ENCODE assay signal across 9 cellular contexts in the genomic region with DNA sequence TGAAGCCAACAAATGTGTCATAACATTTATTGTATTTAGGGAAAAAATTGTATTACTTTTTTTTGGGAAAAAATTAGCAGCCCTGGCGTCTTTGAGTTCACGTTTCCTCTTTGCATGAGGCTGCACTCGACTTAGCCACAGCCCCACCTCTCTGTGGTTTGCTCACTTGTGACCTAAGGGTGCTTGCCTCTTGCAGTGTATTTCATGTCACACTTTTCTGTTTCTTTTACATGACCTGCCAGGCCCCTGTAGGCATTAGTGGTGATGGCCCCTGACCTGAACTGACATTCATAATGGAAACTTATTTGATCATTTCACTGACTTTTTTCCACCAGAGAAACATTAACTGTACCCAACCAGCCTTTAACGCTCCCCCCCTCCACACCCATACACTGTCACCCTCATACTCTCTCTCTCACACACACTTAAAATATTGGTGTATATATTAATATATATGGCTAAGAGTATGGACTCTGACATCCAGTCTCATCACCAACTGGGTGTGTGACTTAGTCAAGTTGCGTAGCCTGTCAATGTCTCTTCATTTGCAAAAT.
DNase-seq lines count a peak whose midpoint lies in the region; ATAC-seq, FAIRE-seq and TF ChIP-seq lines count a peak whose summit lies in the region.
"Had no signal": no experiment of that assay in that cellular context is flagged by ENCODE, and none has a peak within 500 bp of the region (broad histone marks: within the 10 kb centered on the region; RNA-seq: fewer than 3 reads in every experiment).

No MANE protein-coding gene starts in this region.

- H3K27ac Mint-ChIP-seq in T-helper 17 cell = peak overlapping the region; percentile 92
- no peak overlapping the region for H3K27ac Mint-ChIP-seq in Calu3 (ENCODE audit: unreplicated experiment)
- H3K27ac Mint-ChIP-seq: dendritic cell treated with granulocyte-macrophage colony-stimulating factor and Interleukin-4, amounts not matched to agents 40 ng/mL and 50 ng/mL, for 4 days had no signal

- BruUV-seq in K562 (replicated peaks; lab: Mats Ljungman, UMichigan) (no TSS peak), Calu3 (replicated peaks; lab: Mats Ljungman, UMichigan) (no TSS peak)

- ATAC-seq in GM18517 (IDR thresholded peaks at IDR 0.05; ENCODE audit: unreplicated experiment) (peak; percentile 88), HG02884 (IDR thresholded peaks at IDR 0.05; ENCODE audit: unreplicated experiment) (peak; percentile 91), T-helper 17 cell (peak; percentile 86), K562 (peak; percentile 64; the same call in 1 of the 3 replicates), upper lobe of right lung (peak; percentile 88)

- no peak for FAIRE-seq in K562 (lab: Jason Lieb, UNC)

- H3K4me1 ChIP-seq in K562 (replicated peaks in 1 of 2; ENCODE audit: control insufficient read depth in 2 of 2, insufficient read depth in 2 of 2, low read length in 2 of 2) (no peaks in the 10 kb centered on the region), upper lobe of right lung (peaks cover 33% of the 10 kb centered on the region)

- whole genome bisulfite sequencing in K562 (ENCODE audit: insufficient coverage, low coverage, missing lambda C conversion rate) = 33% methylated on average over 5 of the region's 5 CpGs

- H3K27me3 ChIP-seq in K562 (ENCODE audit: control insufficient read depth in 2 of 2, insufficient read depth in 2 of 2, low read length in 2 of 2) = no peaks in the 10 kb centered on the region
- H3K27me3 ChIP-seq in upper lobe of right lung = no peaks in the 10 kb centered on the region

- TF ChIP-seq POLR2A in K562 (conservative IDR thresholded peaks at IDR 0.05) = no peak

- POLR2A ChIA-PET in K562 (lab: Yijun Ruan, JAX) = no interaction called here

- H3K4me3 Mint-ChIP-seq in T-helper 17 cell = peak overlapping the region; percentile 74
- no peak overlapping the region for H3K4me3 Mint-ChIP-seq in Calu3 (ENCODE audit: low read depth, unreplicated experiment)
- H3K4me3 Mint-ChIP-seq: dendritic cell treated with granulocyte-macrophage colony-stimulating factor and Interleukin-4, amounts not matched to agents 40 ng/mL and 50 ng/mL, for 4 days had no signal

- H4K20me1 ChIP-seq in K562 (replicated peaks; ENCODE audit: control insufficient read depth, insufficient read depth, low read length) = no peaks in the 10 kb centered on the region

- peaks cover 9% of the 10 kb centered on the region for H3K36me3 Mint-ChIP-seq in T-helper 17 cell (ENCODE audit: low read depth)
- H3K36me3 Mint-ChIP-seq in Calu3 (ENCODE audit: insufficient read depth, unreplicated experiment) = peaks cover 4% of the 10 kb centered on the region

- TF ChIP-seq CTCF in K562 (IDR thresholded peaks at IDR 0.05 in 2 of 3, conservative IDR thresholded peaks at IDR 0.05 in 1 of 3; ENCODE audit: insufficient read depth in 2 of 3, low read depth in 1 of 3, low read length in 3 of 3) (no peak), upper lobe of right lung (IDR thresholded peaks at IDR 0.05) (no peak), Calu3 (IDR thresholded peaks at IDR 0.05; ENCODE audit: unreplicated experiment) (no peak)

- H3K4me2 ChIP-seq in K562 (ENCODE audit: insufficient read depth, low read length) = no peak overlapping the region

- peaks cover 60% of the 10 kb centered on the region for H3K4me1 Mint-ChIP-seq in T-helper 17 cell
- peaks cover 8% of the 10 kb centered on the region for H3K4me1 Mint-ChIP-seq in Calu3 (ENCODE audit: low read depth, unreplicated experiment)

- H3K27me3 Mint-ChIP-seq in T-helper 17 cell = no peaks in the 10 kb centered on the region
- no peaks in the 10 kb centered on the region for H3K27me3 Mint-ChIP-seq in Calu3 (ENCODE audit: unreplicated experiment)
- H3K27me3 Mint-ChIP-seq: dendritic cell treated with granulocyte-macrophage colony-stimulating factor and Interleukin-4, amounts not matched to agents 40 ng/mL and 50 ng/mL, for 4 days had no signal

- DNase-seq in T-helper 17 cell (peak in 2 of 3 donors; percentile 38 to 39), K562 (ENCODE audit: extremely low read depth in 1 of 4, low spot score in 3 of 4) (peak in 1 of 4 experiments; percentile 12), upper lobe of right lung (no peak), NCI-H526 (lab: John Stamatoyannopoulos, UW) (no peak), iPS-NIHi7 (ENCODE audit: extremely low spot score) (no peak), Calu3 (no peak)

- H3K9me3 ChIP-seq in T-helper 17 cell (ENCODE audit: control insufficient read depth, low read length, poor library complexity, severe bottlenecking) = no peaks in the 10 kb centered on the region
- H3K9me3 ChIP-seq in K562 (replicated peaks; ENCODE audit: control insufficient read depth, insufficient read depth, low read depth, low read length) = no peaks in the 10 kb centered on the region
- H3K9me3 ChIP-seq in upper lobe of right lung = no peaks in the 10 kb centered on the region

- no peaks in the 10 kb centered on the region for H3K9me3 Mint-ChIP-seq in Calu3 (ENCODE audit: low read depth, unreplicated experiment)
- H3K9me3 Mint-ChIP-seq: dendritic cell treated with granulocyte-macrophage colony-stimulating factor and Interleukin-4, amounts not matched to agents 40 ng/mL and 50 ng/mL, for 4 days had no signal

- no peak for TF ChIP-seq RAD21 in K562 (CRISPR knock-in tag; conservative IDR thresholded peaks at IDR 0.05 in 1 of 2, IDR thresholded peaks at IDR 0.05 in 1 of 2)

- H3K36me3 ChIP-seq in K562 (ENCODE audit: control insufficient read depth, insufficient read depth, low read length) = no peaks in the 10 kb centered on the region
- H3K36me3 ChIP-seq in upper lobe of right lung = no peaks in the 10 kb centered on the region

- TF ChIP-seq EP300 in K562 (IDR thresholded peaks at IDR 0.05; ENCODE audit: low read length) = no peak

- H3K4me3 ChIP-seq in K562 (no peak overlapping the region), upper lobe of right lung (no peak overlapping the region)

- no peak overlapping the region for H2AFZ ChIP-seq in K562 (ENCODE audit: low read depth, low read length)

- CTCF ChIA-PET in K562 (lab: Yijun Ruan, JAX; ENCODE audit: low intra/inter-chr PET ratio) (no interaction called here), Calu3 (lab: Charles Lee) (no interaction called here)

- no peaks in the 10 kb centered on the region for H3K9me1 ChIP-seq in K562 (ENCODE audit: control insufficient read depth, insufficient read depth, low read length)

- no peaks in the 10 kb centered on the region for H3K79me2 ChIP-seq in K562 (ENCODE audit: control insufficient read depth, insufficient read depth, low read length)

- H3K27ac ChIP-seq in K562 (ENCODE audit: extremely low read depth, low read depth, low read length) (no peak overlapping the region), upper lobe of right lung (no peak overlapping the region)

- H3K9ac ChIP-seq in K562 (ENCODE audit: insufficient read depth in 1 of 2, low read depth in 2 of 2, low read length in 2 of 2) = no peak overlapping the region

- intact Hi-C loops in K562 (cut with micrococcal nuclease) = no loop called here
- intact Hi-C loops in upper lobe of right lung (cut with DNase I) = loop anchor here (10.0 kb wide), 1 partner anchor 109 kb away; no protein-coding TSS in a partner anchor
- intact Hi-C loops in Calu3 (cut with micrococcal nuclease; ENCODE audit: unreplicated experiment) = no loop called here

- in situ Hi-C loops in K562 (cut with MboI) = no loop called here

TF ChIP-seq in K562, 482 proteins besides CTCF, POLR2A, EP300 and RAD21 (continues in another document):
- TF ChIP-seq, protein P1, sequence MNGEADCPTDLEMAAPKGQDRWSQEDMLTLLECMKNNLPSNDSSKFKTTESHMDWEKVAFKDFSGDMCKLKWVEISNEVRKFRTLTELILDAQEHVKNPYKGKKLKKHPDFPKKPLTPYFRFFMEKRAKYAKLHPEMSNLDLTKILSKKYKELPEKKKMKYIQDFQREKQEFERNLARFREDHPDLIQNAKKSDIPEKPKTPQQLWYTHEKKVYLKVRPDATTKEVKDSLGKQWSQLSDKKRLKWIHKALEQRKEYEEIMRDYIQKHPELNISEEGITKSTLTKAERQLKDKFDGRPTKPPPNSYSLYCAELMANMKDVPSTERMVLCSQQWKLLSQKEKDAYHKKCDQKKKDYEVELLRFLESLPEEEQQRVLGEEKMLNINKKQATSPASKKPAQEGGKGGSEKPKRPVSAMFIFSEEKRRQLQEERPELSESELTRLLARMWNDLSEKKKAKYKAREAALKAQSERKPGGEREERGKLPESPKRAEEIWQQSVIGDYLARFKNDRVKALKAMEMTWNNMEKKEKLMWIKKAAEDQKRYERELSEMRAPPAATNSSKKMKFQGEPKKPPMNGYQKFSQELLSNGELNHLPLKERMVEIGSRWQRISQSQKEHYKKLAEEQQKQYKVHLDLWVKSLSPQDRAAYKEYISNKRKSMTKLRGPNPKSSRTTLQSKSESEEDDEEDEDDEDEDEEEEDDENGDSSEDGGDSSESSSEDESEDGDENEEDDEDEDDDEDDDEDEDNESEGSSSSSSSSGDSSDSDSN (IDR thresholded peaks at IDR 0.05; ENCODE audit: borderline replicate concordance in 1 of 2, low read depth in 2 of 2, low read length in 2 of 2) = no peak
- TF ChIP-seq FOSL1 (tag; conservative IDR thresholded peaks at IDR 0.05) (no peak), HMGN3 (IDR thresholded peaks at IDR 0.05; ENCODE audit: borderline replicate concordance, extremely low read depth, insufficient read length, low read depth, low read length) (no peak), RHOXF2B (CRISPR knock-in tag; conservative IDR thresholded peaks at IDR 0.05) (no peak), PURB (CRISPR knock-in tag; IDR thresholded peaks at IDR 0.05; ENCODE audit: low read depth) (no peak), BACH1 (tag; IDR thresholded peaks at IDR 0.05) (no peak), ZNF232 (CRISPR knock-in tag; IDR thresholded peaks at IDR 0.05) (no peak)
- TF ChIP-seq, protein P2, sequence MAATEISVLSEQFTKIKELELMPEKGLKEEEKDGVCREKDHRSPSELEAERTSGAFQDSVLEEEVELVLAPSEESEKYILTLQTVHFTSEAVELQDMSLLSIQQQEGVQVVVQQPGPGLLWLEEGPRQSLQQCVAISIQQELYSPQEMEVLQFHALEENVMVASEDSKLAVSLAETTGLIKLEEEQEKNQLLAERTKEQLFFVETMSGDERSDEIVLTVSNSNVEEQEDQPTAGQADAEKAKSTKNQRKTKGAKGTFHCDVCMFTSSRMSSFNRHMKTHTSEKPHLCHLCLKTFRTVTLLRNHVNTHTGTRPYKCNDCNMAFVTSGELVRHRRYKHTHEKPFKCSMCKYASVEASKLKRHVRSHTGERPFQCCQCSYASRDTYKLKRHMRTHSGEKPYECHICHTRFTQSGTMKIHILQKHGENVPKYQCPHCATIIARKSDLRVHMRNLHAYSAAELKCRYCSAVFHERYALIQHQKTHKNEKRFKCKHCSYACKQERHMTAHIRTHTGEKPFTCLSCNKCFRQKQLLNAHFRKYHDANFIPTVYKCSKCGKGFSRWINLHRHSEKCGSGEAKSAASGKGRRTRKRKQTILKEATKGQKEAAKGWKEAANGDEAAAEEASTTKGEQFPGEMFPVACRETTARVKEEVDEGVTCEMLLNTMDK (IDR thresholded peaks at IDR 0.05; ENCODE audit: borderline replicate concordance, insufficient read depth, low read depth, low read length, poor library complexity, severe bottlenecking) = no peak

Comparison
In these comparisons a context has a peak if more than half of its experiments do, and no peak if none do; other contexts are left out.
1. DNase-seq: peak in T-helper 17 cell (2 of 3); none in upper lobe of right lung (single experiment), NCI-H526 (0 of 2), iPS-NIHi7 (single experiment) and Calu3 (single experiment).
2. Peak in every context shown above with its lines, with median percentiles within 50 percentile points of each other: ATAC-seq.